8 cellular contexts compared by ENCODE assay signal in genomic region chr7:130441408-130441854, GRCh38. TPM values are rescaled to one million over a fixed set of nuclear protein-coding genes. Genes with fewer than 3 reads are reported as not detected.
DNase-seq lines count a peak whose midpoint lies in the region; ATAC-seq and TF ChIP-seq lines count a peak whose summit lies in the region.

No MANE protein-coding gene starts in this region.

- peaks cover 38% of the 10 kb centered on the region for H3K4me1 Mint-ChIP-seq in neural progenitor cell

- H3K36me3 ChIP-seq in Karpas-422 (ENCODE audit: insufficient read depth, low read length) (no peaks in the 10 kb centered on the region), SJCRH30 (no peaks in the 10 kb centered on the region; the same call in 1 of the 2 replicates), neural progenitor cell (no peaks in the 10 kb centered on the region)

- H3K9me3 Mint-ChIP-seq in neural progenitor cell, result peaks cover 27% of the 10 kb centered on the region

- H3K79me2 ChIP-seq in Karpas-422 (ENCODE audit: low read length) (no peaks in the 10 kb centered on the region), neural progenitor cell (ENCODE audit: low read depth) (no peaks in the 10 kb centered on the region)

- H3K4me3 ChIP-seq in Karpas-422 (ENCODE audit: low read length) (peak overlapping the region; percentile 90), SJCRH30 (peak overlapping the region; percentile 73), neural progenitor cell (peak overlapping the region; percentile 44)

- H3K27me3 ChIP-seq in Karpas-422 (ENCODE audit: low read length), result no peaks in the 10 kb centered on the region
- H3K27me3 ChIP-seq in SJCRH30, result no peaks in the 10 kb centered on the region
- H3K27me3 ChIP-seq in neural progenitor cell, result no peaks in the 10 kb centered on the region

- H3K9ac ChIP-seq in Karpas-422 (ENCODE audit: low read length) (peak overlapping the region; percentile 82), neural progenitor cell (no peak overlapping the region)

- peaks cover 18% of the 10 kb centered on the region for H3K4me1 ChIP-seq in Karpas-422 (ENCODE audit: low read length)
- peaks cover 17% of the 10 kb centered on the region for H3K4me1 ChIP-seq in SJCRH30
- peaks cover 29% of the 10 kb centered on the region for H3K4me1 ChIP-seq in neural progenitor cell

- peaks cover 22% of the 10 kb centered on the region for H3K36me3 Mint-ChIP-seq in neural progenitor cell

- ATAC-seq in HG03378 (IDR thresholded peaks at IDR 0.05; ENCODE audit: unreplicated experiment), result no peak
- ATAC-seq in GM18858 (IDR thresholded peaks at IDR 0.05; ENCODE audit: unreplicated experiment), result no peak

- peaks cover 14% of the 10 kb centered on the region for H3F3A ChIP-seq in neural progenitor cell (ENCODE audit: low read depth)

- H3K9me2 ChIP-seq in Karpas-422 (replicated peaks; ENCODE audit: insufficient read depth, low read length), result no peaks in the 10 kb centered on the region

- peak overlapping the region; percentile 95 for H3K4me3 Mint-ChIP-seq in neural progenitor cell

- peaks cover 10% of the 10 kb centered on the region for H3K27me3 Mint-ChIP-seq in neural progenitor cell (ENCODE audit: insufficient read depth, low read depth)

- H3K4me2 ChIP-seq in Karpas-422 (ENCODE audit: low read depth, low read length, poor library complexity, severe bottlenecking), result peak overlapping the region; percentile 74
- peak overlapping the region; percentile 85 for H3K4me2 ChIP-seq in neural progenitor cell

- H4K20me1 ChIP-seq in Karpas-422 (ENCODE audit: insufficient read depth, low read depth, low read length) (no peaks in the 10 kb centered on the region), neural progenitor cell (ENCODE audit: low read depth) (no peaks in the 10 kb centered on the region)

- peak; percentile 67 for DNase-seq in COLO668 (lab: John Stamatoyannopoulos, UW; ENCODE audit: unreplicated experiment)
- DNase-seq in Karpas-422, result peak; percentile 44
- peak; percentile 89 to 97 for DNase-seq in SJCRH30
- DNase-seq in epithelial cell of prostate (ENCODE audit: low read depth, low spot score), result no peak
- peak; percentile 89 for DNase-seq in neural progenitor cell (ENCODE audit: low spot score)
- DNase-seq in GM10266 (ENCODE audit: extremely low spot score), result no peak

- H3K9me3 ChIP-seq in Karpas-422 (ENCODE audit: low read length), result no peaks in the 10 kb centered on the region
- H3K9me3 ChIP-seq in SJCRH30 (replicated peaks), result no peaks in the 10 kb centered on the region
- H3K9me3 ChIP-seq in neural progenitor cell (ENCODE audit: low read depth), result no peaks in the 10 kb centered on the region

- H3K27ac ChIP-seq in Karpas-422 (ENCODE audit: low read length) (0 out of 2 replicates have a peak overlapping the region, but pooled peaks have one; percentile 16), SJCRH30 (peak overlapping the region; percentile 99), epithelial cell of prostate (peak overlapping the region; percentile 62), neural progenitor cell (peak overlapping the region; percentile 24)

- peak overlapping the region; percentile 100 for H3K27ac Mint-ChIP-seq in neural progenitor cell

- TF ChIP-seq CTCF in neural progenitor cell (IDR thresholded peaks at IDR 0.05), result no peak
- no peak for TF ChIP-seq CTCF in GM10266 (IDR thresholded peaks at IDR 0.05; ENCODE audit: control insufficient read depth, insufficient read depth, low read depth, missing control alignments)

- H2AFZ ChIP-seq in Karpas-422 (ENCODE audit: low read length) (peak overlapping the region; percentile 57), neural progenitor cell (replicated peaks) (peak overlapping the region; percentile 30)

RNA-seq across cellular contexts. Expression of gene CEP41, which starts 0.6 kb away (rescaled TPM):
- total RNA-seq in Karpas-422 (2014; rRNA removed; shearing (Covaris generic); ENCODE audit: low replicate concordance), result 3.9 and 7.3 TPM in 2 replicates
- total RNA-seq in SJCRH30 (2014; rRNA removed; shearing (Covaris generic)), result 39.4 and 39.9 TPM in 2 replicates
- total RNA-seq in neural progenitor cell (ENCODE audit: low replicate concordance), result 14.5 and 16.5 TPM in 2 replicates

RNA-seq across cellular contexts. Expression of gene MEST, which starts 50.5 kb away (rescaled TPM):
- 16.4 and 34.3 TPM in 2 replicates for total RNA-seq in Karpas-422 (2014; rRNA removed; shearing (Covaris generic); ENCODE audit: low replicate concordance)
- total RNA-seq in SJCRH30 (2014; rRNA removed; shearing (Covaris generic)), result 1,979 and 2,085 TPM in 2 replicates
- 364 and 431 TPM in 2 replicates for total RNA-seq in neural progenitor cell (ENCODE audit: low replicate concordance)

Comparison
In these comparisons a context has a peak if more than half of its experiments do, and no peak if none do; other contexts are left out.
1. DNase-seq: peak in COLO668 (single experiment), Karpas-422 (single experiment), SJCRH30 (2 of 2) and neural progenitor cell (single experiment); none in epithelial cell of prostate (single experiment) and GM10266 (single experiment).
2. H3K27ac ChIP-seq: peak in every context shown above with its lines; median percentile 99 in SJCRH30; 62 in epithelial cell of prostate; 24 in neural progenitor cell; 16 in Karpas-422.
3. RNA of gene MEST, which starts 50.5 kb away (total RNA-seq): 1,979 to 2,085 TPM in SJCRH30 and 364 to 431 TPM in neural progenitor cell; 16.4 to 34.3 TPM in Karpas-422; every median in the first group is over 10 times any median in the second.
4. Peak in every context shown above with its lines, with median percentiles within 50 percentile points of each other: H3K4me3 ChIP-seq.